8 cellular contexts compared by ENCODE assay signal in genomic region chr11:47426062-47426956, GRCh38. TPM values are rescaled to one million over a fixed set of nuclear protein-coding genes. Genes with fewer than 3 reads are reported as not detected.
DNase-seq lines count a peak whose midpoint lies in the region; ATAC-seq and TF ChIP-seq lines count a peak whose summit lies in the region.

Gene PSMC3, minus strand, starts transcription at chr11:47426439. Its CDS starts 160 bp downstream, at chr11:47426279.

- no peaks in the 10 kb centered on the region for H3K9me3 ChIP-seq in uterus

- DNase-seq in NCI-H187 treated with DMSO at 0.1 percent for 48 hours (lab: John Stamatoyannopoulos, UW) (peak; percentile 92), anterior cingulate cortex (lab: John Stamatoyannopoulos, UW) (peak; percentile 65 to 98 (median 96)), left ventricle myocardium superior (peak; percentile 99), pulmonary artery endothelial cell (ENCODE audit: low read depth, low spot score) (peak; percentile 82), uterus (peak; percentile 98)

- H3K27ac ChIP-seq in uterus, result peak within 1 kb of the TSS; percentile 89 to 96

- intact Hi-C loops in T-helper 2 cell treated with Interferon-gamma antibody and Interleukin-4, amounts not matched to agents 100 ng/mL and 5 ng/mL, for 36 hours (cut with micrococcal nuclease), result loop anchor here (1.0 to 10.0 kb wide), 10 partner anchors 18 to 722 kb away; partner anchors contain the start of genes ARHGAP1, CELF1, FNBP4 and NDUFS3
- intact Hi-C loops in left ventricle myocardium superior (cut with micrococcal nuclease) (no loop called here), uterus (cut with DNase I; ENCODE audit: low total_unique reads) (no loop called here)

- ATAC-seq in GM18499 (IDR thresholded peaks at IDR 0.05; ENCODE audit: insufficient read depth, unreplicated experiment) (peak; percentile 55), HG02943 (IDR thresholded peaks at IDR 0.05; ENCODE audit: low read depth, unreplicated experiment) (peak; percentile 91), left ventricle myocardium superior (peak; percentile 97)

- peak in 2 of 4 experiments; percentile 1 to 16 for TF ChIP-seq CTCF in uterus (IDR thresholded peaks at IDR 0.05)

- H3K4me3 ChIP-seq in uterus, result peak within 1 kb of the TSS; percentile 63 to 84

- peak; percentile 34 to 61 for TF ChIP-seq POLR2A in uterus (IDR thresholded peaks at IDR 0.05)

- H3K36me3 ChIP-seq in uterus, result no peaks in the 10 kb centered on the region

- H3K4me1 ChIP-seq in uterus, result peaks cover 9 to 11% of the 10 kb centered on the region in 2 donors

- no peaks in the 10 kb centered on the region for H3K27me3 ChIP-seq in uterus

RNA-seq across cellular contexts. Expression of gene PSMC3, which starts in this region (rescaled TPM):
- total RNA-seq in T-helper 2 cell treated with Interferon-gamma antibody and Interleukin-4, amounts not matched to agents 100 ng/mL and 5 ng/mL, for 36 hours, result 176 and 181 TPM in 2 replicates
- 180 TPM for total RNA-seq in left ventricle myocardium superior
- 196 and 355 TPM in 2 replicates for total RNA-seq in pulmonary artery endothelial cell
- 100 to 1,000 TPM in 1 of 4 donors, 10 to 100 TPM in 3; 43.8 to 161 (median 96.2) TPM for total RNA-seq in uterus

Comparison
In these comparisons a context has a peak if more than half of its experiments do, and no peak if none do; other contexts are left out.
1. Peak in every context shown above with its lines: DNase-seq, ATAC-seq, H3K4me3 ChIP-seq and H3K27ac ChIP-seq.